1 cellular context compared by ENCODE assay signal in the genomic region with DNA sequence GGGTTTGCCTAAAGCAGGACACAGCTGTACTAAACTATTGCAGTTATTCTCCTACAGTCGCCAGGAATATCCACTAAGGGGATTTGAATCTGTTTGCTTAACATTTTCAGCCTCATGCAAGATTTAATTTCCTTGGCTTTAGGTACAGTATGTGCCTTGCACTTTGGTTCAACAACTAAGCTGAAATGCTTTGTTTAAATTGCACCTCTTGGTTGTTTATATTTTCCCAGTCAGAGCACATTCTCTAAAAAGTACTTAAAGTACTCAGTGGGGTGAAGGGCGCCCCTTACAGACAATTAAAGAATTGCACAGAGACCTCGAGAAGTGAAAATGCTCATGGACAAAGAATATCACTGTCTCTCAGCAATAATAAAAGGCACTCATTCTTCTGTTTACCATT.
TF ChIP-seq lines count a peak whose summit lies in the region.

No MANE protein-coding gene starts in this region.

TF ChIP-seq in HCT116, 20 proteins besides CTCF, POLR2A, EP300 and RAD21:
- TF ChIP-seq EZH2phosphoT487 (IDR thresholded peaks at IDR 0.05; ENCODE audit: borderline replicate concordance) (no peak), SP1 (IDR thresholded peaks at IDR 0.05; ENCODE audit: low read depth) (no peak), CEBPB (IDR thresholded peaks at IDR 0.05; ENCODE audit: low read depth) (no peak), ZFX (IDR thresholded peaks at IDR 0.05) (no peak), ZNF274 (IDR thresholded peaks at IDR 0.05; ENCODE audit: low read depth, low read length) (no peak), SRF (IDR thresholded peaks at IDR 0.05; ENCODE audit: low read depth) (no peak), POLR2AphosphoS5 (IDR thresholded peaks at IDR 0.05; ENCODE audit: low read depth, low read length) (no peak), ELF1 (IDR thresholded peaks at IDR 0.05; ENCODE audit: borderline replicate concordance, low read depth) (no peak), EZH2 (IDR thresholded peaks at IDR 0.05) (no peak), JUND (IDR thresholded peaks at IDR 0.05) (no peak), SIN3A (IDR thresholded peaks at IDR 0.05; ENCODE audit: low read depth) (no peak)
- TF ChIP-seq, protein P1, sequence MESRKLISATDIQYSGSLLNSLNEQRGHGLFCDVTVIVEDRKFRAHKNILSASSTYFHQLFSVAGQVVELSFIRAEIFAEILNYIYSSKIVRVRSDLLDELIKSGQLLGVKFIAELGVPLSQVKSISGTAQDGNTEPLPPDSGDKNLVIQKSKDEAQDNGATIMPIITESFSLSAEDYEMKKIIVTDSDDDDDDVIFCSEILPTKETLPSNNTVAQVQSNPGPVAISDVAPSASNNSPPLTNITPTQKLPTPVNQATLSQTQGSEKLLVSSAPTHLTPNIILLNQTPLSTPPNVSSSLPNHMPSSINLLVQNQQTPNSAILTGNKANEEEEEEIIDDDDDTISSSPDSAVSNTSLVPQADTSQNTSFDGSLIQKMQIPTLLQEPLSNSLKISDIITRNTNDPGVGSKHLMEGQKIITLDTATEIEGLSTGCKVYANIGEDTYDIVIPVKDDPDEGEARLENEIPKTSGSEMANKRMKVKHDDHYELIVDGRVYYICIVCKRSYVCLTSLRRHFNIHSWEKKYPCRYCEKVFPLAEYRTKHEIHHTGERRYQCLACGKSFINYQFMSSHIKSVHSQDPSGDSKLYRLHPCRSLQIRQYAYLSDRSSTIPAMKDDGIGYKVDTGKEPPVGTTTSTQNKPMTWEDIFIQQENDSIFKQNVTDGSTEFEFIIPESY (IDR thresholded peaks at IDR 0.05; ENCODE audit: extremely low read depth, insufficient replicate concordance, low read length) = no peak
- TF ChIP-seq, protein P2, sequence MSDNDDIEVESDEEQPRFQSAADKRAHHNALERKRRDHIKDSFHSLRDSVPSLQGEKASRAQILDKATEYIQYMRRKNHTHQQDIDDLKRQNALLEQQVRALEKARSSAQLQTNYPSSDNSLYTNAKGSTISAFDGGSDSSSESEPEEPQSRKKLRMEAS (IDR thresholded peaks at IDR 0.05) = no peak
- TF ChIP-seq, protein P3, sequence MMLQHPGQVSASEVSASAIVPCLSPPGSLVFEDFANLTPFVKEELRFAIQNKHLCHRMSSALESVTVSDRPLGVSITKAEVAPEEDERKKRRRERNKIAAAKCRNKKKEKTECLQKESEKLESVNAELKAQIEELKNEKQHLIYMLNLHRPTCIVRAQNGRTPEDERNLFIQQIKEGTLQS (IDR thresholded peaks at IDR 0.05) = no peak
TF ChIP-seq in HCT116: peak in this region for 0.
